In the genomic region with DNA sequence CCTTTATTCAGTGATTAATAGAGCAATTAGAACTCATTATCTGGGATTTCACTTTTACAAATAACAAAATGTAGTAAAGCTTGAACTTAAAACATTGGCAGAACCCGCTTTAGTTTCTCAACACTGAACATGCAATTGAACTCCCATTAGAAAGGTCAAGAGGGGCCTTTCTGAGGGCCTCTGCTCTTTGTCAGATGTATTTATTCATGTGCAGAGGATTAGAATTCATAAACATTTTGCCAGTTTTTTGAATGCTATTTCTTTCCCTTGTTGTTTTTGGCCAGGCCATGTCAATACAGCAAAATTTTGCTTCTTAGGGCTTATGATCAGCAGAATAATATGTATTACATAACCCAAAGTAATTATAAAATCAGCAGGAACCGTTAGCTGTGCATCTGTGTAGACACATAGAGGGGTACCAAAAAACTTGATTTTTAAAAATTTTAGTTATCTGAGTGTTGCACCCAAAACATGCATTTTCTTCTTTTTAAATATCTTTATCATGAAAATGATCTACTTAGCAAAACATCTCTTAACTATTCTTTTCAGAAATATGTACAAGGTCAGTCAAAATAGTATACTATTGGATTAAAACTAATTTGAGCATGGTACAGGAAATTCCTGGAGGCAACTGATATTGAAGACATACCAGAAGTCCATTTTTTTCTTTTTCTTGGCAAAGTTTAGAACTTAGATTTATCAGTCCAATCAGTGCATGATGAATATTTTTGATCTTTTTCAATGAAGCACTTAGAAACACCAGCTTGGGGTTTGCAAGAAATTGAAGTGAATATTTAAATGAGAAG, we compare ENCODE assay signal across 1 cellular context.
TF ChIP-seq lines count a peak whose summit lies in the region.

No MANE protein-coding gene starts in this region.

TF ChIP-seq in endothelial cell of umbilical vein, 7 proteins besides CTCF, POLR2A, EP300 and RAD21:
- TF ChIP-seq GATA2 (IDR thresholded peaks at IDR 0.05; ENCODE audit: insufficient read depth, insufficient read length, low read depth, low read length) (no peak), MYC (IDR thresholded peaks at IDR 0.05; ENCODE audit: low read depth, low read length) (no peak), POLR2AphosphoS5 (IDR thresholded peaks at IDR 0.05; ENCODE audit: insufficient read depth, low read depth, low read length) (no peak), EZH2 (IDR thresholded peaks at IDR 0.05; ENCODE audit: borderline replicate concordance, low read depth, low read length, severe bottlenecking) (no peak), FOS (IDR thresholded peaks at IDR 0.05; ENCODE audit: borderline replicate concordance, insufficient read depth, low read length) (no peak), JUN (IDR thresholded peaks at IDR 0.05; ENCODE audit: borderline replicate concordance, insufficient read depth, insufficient read length, low read depth) (no peak)
- TF ChIP-seq, protein P1, sequence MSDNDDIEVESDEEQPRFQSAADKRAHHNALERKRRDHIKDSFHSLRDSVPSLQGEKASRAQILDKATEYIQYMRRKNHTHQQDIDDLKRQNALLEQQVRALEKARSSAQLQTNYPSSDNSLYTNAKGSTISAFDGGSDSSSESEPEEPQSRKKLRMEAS (IDR thresholded peaks at IDR 0.05; ENCODE audit: insufficient read depth, insufficient read length): no peak
